ENCODE assay signal across 8 cellular contexts in the genomic region with DNA sequence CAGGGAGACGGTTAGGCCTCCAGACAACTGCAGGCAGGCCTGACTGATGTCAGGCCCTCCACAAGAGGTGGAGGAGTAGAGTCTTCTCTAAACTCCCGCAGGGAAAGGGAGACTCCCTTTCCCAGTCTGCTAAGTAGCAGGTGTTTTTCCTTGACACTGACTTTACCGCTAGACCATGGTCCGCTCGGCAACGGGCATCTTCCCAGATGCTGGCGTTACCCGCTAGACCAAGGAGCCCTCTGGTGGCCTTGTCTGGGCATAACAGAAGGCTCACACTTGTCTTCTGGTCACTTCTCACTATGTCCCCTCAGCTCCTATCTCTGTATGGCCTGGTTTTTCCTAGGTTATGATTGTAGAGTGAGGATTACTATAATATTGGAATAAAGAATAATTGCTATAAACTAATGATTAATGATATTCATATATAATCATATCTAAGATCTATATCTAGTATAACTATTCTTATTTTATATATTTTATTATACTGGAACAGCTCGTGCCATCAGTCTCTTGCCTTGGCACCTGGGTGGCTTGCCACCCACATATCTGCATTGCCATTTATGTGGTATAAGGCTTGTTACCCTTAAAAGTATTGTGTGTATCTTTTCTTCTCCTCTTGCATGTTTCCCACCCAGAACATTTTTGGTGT. TPM values are rescaled to one million over a fixed set of nuclear protein-coding genes. Genes with fewer than 3 reads are reported as not detected.
DNase-seq lines count a peak whose midpoint lies in the region; ATAC-seq, FAIRE-seq and TF ChIP-seq lines count a peak whose summit lies in the region.
"Not testable (repeated sequence)": the region's sequence is repeated elsewhere in the genome, so short reads cannot be mapped to it uniquely, and the experiment has no call there.

No MANE protein-coding gene starts in this region.

- dilution Hi-C loops in endothelial cell of umbilical vein (cut with MboI; ENCODE audit: extremely low pct_ligation_motif_present, low sequenced_read_pairs): not testable (repeated sequence)

- not testable (repeated sequence) for H3K27ac ChIP-seq in SU-DHL-6 (ENCODE audit: low read depth, low read length); endothelial cell of umbilical vein (ENCODE audit: insufficient read depth, low read depth, low read length); right lobe of liver; upper lobe of left lung

- H3F3A ChIP-seq in SU-DHL-6 (ENCODE audit: insufficient read depth): not testable (repeated sequence)

- not testable (repeated sequence) for H3K36me3 ChIP-seq in SU-DHL-6 (ENCODE audit: low read length); endothelial cell of umbilical vein (ENCODE audit: control insufficient read depth in 2 of 2, extremely low read depth in 1 of 2, insufficient read depth in 2 of 2, low read length in 2 of 2); right lobe of liver; upper lobe of left lung

- H3K27me3 Mint-ChIP-seq in activated T-helper 17 cell treated with anti-CD3 and anti-CD28 coated beads, Interleukin-2, amount 50 U/mL, for 72 hours: not testable (repeated sequence)

- H3K4me2 ChIP-seq in SU-DHL-6 (ENCODE audit: low read depth, low read length, poor library complexity, severe bottlenecking): peak overlapping the region; percentile 28
- H3K4me2 ChIP-seq in endothelial cell of umbilical vein (ENCODE audit: insufficient read depth, low read length): not testable (repeated sequence)

- POLR2A ChIA-PET in endothelial cell of umbilical vein (lab: Charles Lee): not testable (repeated sequence)

- peak overlapping the region; percentile 37 for H3K4me3 Mint-ChIP-seq in activated T-helper 17 cell treated with anti-CD3 and anti-CD28 coated beads, Interleukin-2, amount 50 U/mL, for 72 hours

- 24% methylated on average over 8 of the region's 9 CpGs for WGBS in right lobe of liver (ENCODE audit: insufficient coverage, low coverage, low lambda C conversion rate, missing lambda C conversion rate)
- 17 to 22% methylated on average over 9 of the region's 9 CpGs for WGBS in upper lobe of left lung, 2 donors

- H3K9me1 ChIP-seq in endothelial cell of umbilical vein (replicated peaks; ENCODE audit: control insufficient read depth, extremely low read depth, insufficient read depth, low read length): not testable (repeated sequence)

- FAIRE-seq in endothelial cell of umbilical vein (lab: Jason Lieb, UNC): not testable (repeated sequence)

- TF ChIP-seq POLR2A in endothelial cell of umbilical vein (IDR thresholded peaks at IDR 0.05; ENCODE audit: low read depth, low read length); right lobe of liver (IDR thresholded peaks at IDR 0.05); upper lobe of left lung (IDR thresholded peaks at IDR 0.05): not testable (repeated sequence)

- DNase-seq in G401 (ENCODE audit: low spot score): peak; percentile 78
- peak; percentile 55 for DNase-seq in NCI-H146 treated with DMSO at 0.1 percent for 48 hours (lab: John Stamatoyannopoulos, UW; ENCODE audit: unreplicated experiment)
- DNase-seq in endothelial cell of umbilical vein (ENCODE audit: low read depth, low spot score): peak; percentile 30
- peak; percentile 72 to 77 (median 75) for DNase-seq in right lobe of liver
- DNase-seq in smooth muscle cell of the brain vasculature (ENCODE audit: low read depth, low spot score): peak; percentile 1
- peak in 1 of 2 donors; percentile 81 for DNase-seq in upper lobe of left lung

- not testable (repeated sequence) for H3K27me3 ChIP-seq in SU-DHL-6 (ENCODE audit: low read length); endothelial cell of umbilical vein (ENCODE audit: control insufficient read depth in 2 of 2, insufficient read depth in 2 of 2, low read length in 2 of 2); right lobe of liver; upper lobe of left lung

- not testable (repeated sequence) for ATAC-seq in activated T-helper 17 cell treated with anti-CD3 and anti-CD28 coated beads, Interleukin-2, amount 50 U/mL, for 72 hours (replicated peaks); right lobe of liver; upper lobe of left lung (ENCODE audit: low FRiP score in 2 of 2)

- peak; percentile 35 for TF ChIP-seq CTCF in SU-DHL-6 (IDR thresholded peaks at IDR 0.05; ENCODE audit: insufficient read depth, low read length, poor library complexity, severe bottlenecking)
- peak; percentile 19 to 55 for TF ChIP-seq CTCF in endothelial cell of umbilical vein (IDR thresholded peaks at IDR 0.05; ENCODE audit: extremely low read depth in 1 of 2, insufficient read depth in 1 of 2, low read depth in 1 of 2, low read length in 2 of 2)
- peak; percentile 57 to 73 (median 72) for TF ChIP-seq CTCF in right lobe of liver (IDR thresholded peaks at IDR 0.05)
- TF ChIP-seq CTCF in upper lobe of left lung (IDR thresholded peaks at IDR 0.05): peak; percentile 56 to 77 (median 63)

- not testable (repeated sequence) for H3K4me3 ChIP-seq in SU-DHL-6 (ENCODE audit: insufficient read depth, low read length, poor library complexity, severe bottlenecking); endothelial cell of umbilical vein (replicated peaks in 1 of 3; ENCODE audit: insufficient read depth in 1 of 3, low read depth in 1 of 3, low read length in 3 of 3); right lobe of liver; upper lobe of left lung

- BruUV-seq in endothelial cell of umbilical vein (replicated peaks; lab: Mats Ljungman, UMichigan): not testable (repeated sequence)

- H3K79me2 ChIP-seq in SU-DHL-6 (ENCODE audit: insufficient read depth, low read length); endothelial cell of umbilical vein (ENCODE audit: control insufficient read depth, insufficient read depth, low read length): not testable (repeated sequence)

- H4K20me1 ChIP-seq in SU-DHL-6 (ENCODE audit: low read depth, low read length); endothelial cell of umbilical vein (replicated peaks; ENCODE audit: control insufficient read depth, extremely low read depth, insufficient read depth, low read length): not testable (repeated sequence)

- not testable (repeated sequence) for H3K27ac Mint-ChIP-seq in activated T-helper 17 cell treated with anti-CD3 and anti-CD28 coated beads, Interleukin-2, amount 50 U/mL, for 72 hours

- CTCF ChIA-PET in endothelial cell of umbilical vein (lab: Charles Lee): interaction anchor here (1.7 to 3.3 kb wide), 2 partner anchors 427 to 429 kb away, joined by 4 to 10 read pairs; no protein-coding TSS in a partner anchor

- H3K9ac ChIP-seq in SU-DHL-6 (ENCODE audit: low read length); endothelial cell of umbilical vein (replicated peaks; ENCODE audit: extremely low read depth, insufficient read depth, low read length): not testable (repeated sequence)

- H3K4me1 ChIP-seq in endothelial cell of umbilical vein (ENCODE audit: control insufficient read depth, extremely low read depth, insufficient read depth, low read length); right lobe of liver; upper lobe of left lung: not testable (repeated sequence)

- not testable (repeated sequence) for H3K36me3 Mint-ChIP-seq in activated T-helper 17 cell treated with anti-CD3 and anti-CD28 coated beads, Interleukin-2, amount 50 U/mL, for 72 hours (ENCODE audit: low read depth)

- H3K9me3 Mint-ChIP-seq in activated T-helper 17 cell treated with anti-CD3 and anti-CD28 coated beads, Interleukin-2, amount 50 U/mL, for 72 hours: not testable (repeated sequence)

- not testable (repeated sequence) for H3K9me3 ChIP-seq in SU-DHL-6 (ENCODE audit: insufficient read depth, low read length); endothelial cell of umbilical vein (replicated peaks; ENCODE audit: control insufficient read depth, insufficient read depth, low read length); right lobe of liver; upper lobe of left lung

- in situ Hi-C loops in G401 (cut with HindIII; ENCODE audit: low sequenced_read_pairs): not testable (repeated sequence)

- H2AFZ ChIP-seq in SU-DHL-6 (ENCODE audit: low read depth, low read length, severe bottlenecking): peak overlapping the region; percentile 83
- not testable (repeated sequence) for H2AFZ ChIP-seq in endothelial cell of umbilical vein (ENCODE audit: low read depth, low read length)

- H3K9me2 ChIP-seq in SU-DHL-6 (replicated peaks; ENCODE audit: insufficient read depth, low read length): not testable (repeated sequence)

- not testable (repeated sequence) for TF ChIP-seq EP300 in upper lobe of left lung (IDR thresholded peaks at IDR 0.05)

- H3K4me1 Mint-ChIP-seq in activated T-helper 17 cell treated with anti-CD3 and anti-CD28 coated beads, Interleukin-2, amount 50 U/mL, for 72 hours: not testable (repeated sequence)

- intact Hi-C loops in endothelial cell of umbilical vein (cut with micrococcal nuclease): not testable (repeated sequence)
- intact Hi-C loops in right lobe of liver (cut with DNase I): loop anchor here in 1 of 2 donors (10.0 kb wide), 1 partner anchor 414 kb away; no protein-coding TSS in a partner anchor

RNA-seq across cellular contexts. Expression of gene ZNF93, which starts 58.5 kb away (rescaled TPM):
- total RNA-seq in G401 (2014; rRNA removed; shearing (Covaris generic)): not detected in 2 replicates
- 10 to 100 TPM; 12.0 to 15.6 TPM for total RNA-seq in activated T-helper 17 cell treated with anti-CD3 and anti-CD28 coated beads, Interleukin-2, amount 50 U/mL, for 72 hours
- total RNA-seq in endothelial cell of umbilical vein (5.6 and 9.9 TPM in 2 replicates), right lobe of liver (1 to 10 TPM in 2 of 6 experiments, under 1 TPM in 4; 0.35 to 1.6 (median 0.81) TPM), upper lobe of left lung (1 to 10 TPM; 2.9 to 7.3 (median 3.9) TPM)
- 8.1 and 8.9 TPM in 2 replicates for polyA plus RNA-seq in endothelial cell of umbilical vein
- 9.6 and 10.7 TPM in 2 replicates for polyA plus RNA-seq in endothelial cell of umbilical vein (2011; cell fraction: cytosol; rRNA removed)
- 13.7 and 19.2 TPM in 2 replicates for polyA plus RNA-seq in endothelial cell of umbilical vein (2011; cell fraction: nucleus; rRNA removed)
- polyA plus RNA-seq in endothelial cell of umbilical vein (2012): 2.1 and 2.2 TPM in 2 replicates
- polyA minus RNA-seq in endothelial cell of umbilical vein: 13.8 and 14.7 TPM in 2 replicates
- not detected for polyA minus RNA-seq in endothelial cell of umbilical vein (2011; cell fraction: cytosol; rRNA and poly(A)+ RNA removed)
- polyA minus RNA-seq in endothelial cell of umbilical vein (2011; cell fraction: nucleus; rRNA and poly(A)+ RNA removed): 21.2 and 30.3 TPM in 2 replicates
